In genomic region chr3:99638244-99638948, GRCh38 we compare ENCODE assay signal across 9 cellular contexts. TPM values are rescaled to one million over a fixed set of nuclear protein-coding genes. Genes with fewer than 3 reads are reported as not detected.
DNase-seq lines count a peak whose midpoint lies in the region; ATAC-seq and TF ChIP-seq lines count a peak whose summit lies in the region.
"Had no signal": no experiment of that assay in that cellular context is flagged by ENCODE, and none has a peak within 500 bp of the region (broad histone marks: within the 10 kb centered on the region; RNA-seq: fewer than 3 reads in every experiment).

Gene COL8A1 (plus strand): TSS chr3:99638594. CDS start chr3:99790683, 152,089 bp downstream.

- peak within 1 kb of the TSS; percentile 71 for H2AFZ ChIP-seq in PC-9

- H3K4me1 ChIP-seq in PC-9 (replicated peaks; ENCODE audit: insufficient read depth) (peaks cover 19% of the 10 kb centered on the region), esophagus muscularis mucosa (peaks cover 13 to 69% (median 40%) of the 10 kb centered on the region in 4 donors), muscle layer of duodenum (ENCODE audit: control insufficient read depth in 1 of 2, insufficient read depth in 2 of 2, low read length in 2 of 2) (peaks cover 0 to 6% of the 10 kb centered on the region in 2 donors)

- POLR2A ChIA-PET in PC-9 (lab: Charles Lee; ENCODE audit: unreplicated experiment) = interaction anchor here (0.6 to 0.8 kb wide), 2 partner anchors 93 to 1750 kb away, joined by 7 to 10 read pairs; no protein-coding TSS in a partner anchor

- ATAC-seq in activated CD4-positive, CD25-positive, alpha-beta regulatory T cell treated with anti-CD3 and anti-CD28 coated beads, Interleukin-2, amount 50 U/mL, for 24 hours = no peak
- ATAC-seq in HG03025 (IDR thresholded peaks at IDR 0.05; ENCODE audit: low FRiP score, unreplicated experiment) = no peak
- ATAC-seq in HG02884 (IDR thresholded peaks at IDR 0.05; ENCODE audit: unreplicated experiment) = no peak
- no peak for ATAC-seq in HG03354 (IDR thresholded peaks at IDR 0.05; ENCODE audit: poor library complexity, severe bottlenecking, unreplicated experiment)
- ATAC-seq: K562 had no signal

- CTCF ChIA-PET in PC-9 (lab: Charles Lee) = interaction anchor here (1.3 kb wide), 1 partner anchor 151 kb away, joined by 22 read pairs; no protein-coding TSS in a partner anchor

- H3K27me3 ChIP-seq in PC-9 (ENCODE audit: insufficient read depth, low read depth) (peaks cover 6% of the 10 kb centered on the region; the same call in 1 of the 2 replicates), esophagus muscularis mucosa (no peaks in the 10 kb centered on the region), muscle layer of duodenum (ENCODE audit: low read depth, low read length) (no peaks in the 10 kb centered on the region)

- no TSS peak for BruUV-seq in PC-9 (replicated peaks; lab: Mats Ljungman, UMichigan)

- TF ChIP-seq POLR2A in esophagus muscularis mucosa (IDR thresholded peaks at IDR 0.05; ENCODE audit: low read depth) = no peak

- H3K36me3 ChIP-seq in PC-9 (ENCODE audit: low read depth) = no peaks in the 10 kb centered on the region
- no peaks in the 10 kb centered on the region for H3K36me3 ChIP-seq in esophagus muscularis mucosa
- H3K36me3 ChIP-seq in muscle layer of duodenum (ENCODE audit: control insufficient read depth in 1 of 2, insufficient read depth in 2 of 2, low read length in 2 of 2) = no peaks in the 10 kb centered on the region

- H3F3A ChIP-seq in PC-9 (ENCODE audit: insufficient read depth, low read depth) = peaks cover 12% of the 10 kb centered on the region

- H3K9me3 ChIP-seq in PC-9 (ENCODE audit: insufficient read depth, low read depth) (no peaks in the 10 kb centered on the region), esophagus muscularis mucosa (no peaks in the 10 kb centered on the region), muscle layer of duodenum (ENCODE audit: control insufficient read depth in 1 of 2, low read length in 2 of 2) (no peaks in the 10 kb centered on the region)

- no peak for TF ChIP-seq CTCF in PC-9 (conservative IDR thresholded peaks at IDR 0.05)
- TF ChIP-seq CTCF in esophagus muscularis mucosa (IDR thresholded peaks at IDR 0.05) = no peak

- H4K20me1 ChIP-seq in PC-9 (ENCODE audit: insufficient read depth) = no peaks in the 10 kb centered on the region

- peak within 1 kb of the TSS; percentile 82 for H3K4me2 ChIP-seq in PC-9

- no peak for TF ChIP-seq EP300 in esophagus muscularis mucosa (IDR thresholded peaks at IDR 0.05)

- peak within 1 kb of the TSS; percentile 48 for H3K4me3 ChIP-seq in PC-9
- H3K4me3 ChIP-seq in esophagus muscularis mucosa = peak within 1 kb of the TSS; percentile 61 to 73 (median 67)
- H3K4me3 ChIP-seq in muscle layer of duodenum (ENCODE audit: low read depth in 1 of 2, low read length in 2 of 2) = peak within 1 kb of the TSS; percentile 72
- H3K4me3 ChIP-seq: K562 had no signal

- no peaks in the 10 kb centered on the region for H3K79me2 ChIP-seq in PC-9 (ENCODE audit: low read depth)

- intact Hi-C loops in PC-9 (cut with micrococcal nuclease; ENCODE audit: unreplicated experiment) (loop anchor here (2.0 to 5.0 kb wide), 4 partner anchors 22 to 140 kb away; no protein-coding TSS in a partner anchor), esophagus muscularis mucosa (cut with DNase I) (loop anchor here (2.0 to 5.0 kb wide), 2 partner anchors 48 to 141 kb away; no protein-coding TSS in a partner anchor)

- DNase-seq in DMS53 (lab: John Stamatoyannopoulos, UW) (peak; percentile 55), PC-9 (peak in 1 of 2 experiments; percentile 72), esophagus muscularis mucosa (ENCODE audit: extremely low spot score) (peak; percentile 94)

- H3K9me2 ChIP-seq in PC-9 (ENCODE audit: insufficient read depth) = no peaks in the 10 kb centered on the region

- 3% methylated on average over 24 of the region's 24 CpGs for WGBS in esophagus muscularis mucosa

- H3K27ac ChIP-seq in PC-9 (peak within 1 kb of the TSS; percentile 35), esophagus muscularis mucosa (replicated peaks in 1 of 4) (peak within 1 kb of the TSS; percentile 89 to 93 (median 92)), muscle layer of duodenum (ENCODE audit: low read length) (peak within 1 kb of the TSS; percentile 79)

RNA-seq across cellular contexts. Expression of gene COL8A1, which starts in this region (rescaled TPM):
- total RNA-seq in PC-9 (2021) = 6.6 and 8.1 TPM in 2 replicates
- total RNA-seq in esophagus muscularis mucosa = 100 to 1,000 TPM in 1 of 4 donors, 10 to 100 TPM in 3; 31.5 to 139 (median 71.4) TPM

Comparison
In these comparisons a context has a peak if more than half of its experiments do, and no peak if none do; other contexts are left out.
1. H3K27ac ChIP-seq: peak in every context shown above with its lines; median percentile 92 in esophagus muscularis mucosa; 79 in muscle layer of duodenum; 35 in PC-9.